Comparison of ENCODE assay signal across 8 cellular contexts in genomic region chr10:110502851-110503301, GRCh38. TPM values are rescaled to one million over a fixed set of nuclear protein-coding genes. Genes with fewer than 3 reads are reported as not detected.
DNase-seq lines count a peak whose midpoint lies in the region; ATAC-seq, FAIRE-seq and TF ChIP-seq lines count a peak whose summit lies in the region.

No MANE protein-coding gene starts in this region.

- H3F3A ChIP-seq in Loucy (ENCODE audit: low read depth) = 0 out of 2 replicates have a peak, but pooled peaks cover 3% of the 10 kb centered on the region

- DNase-seq in GM12892 (ENCODE audit: insufficient read length) (peak; percentile 43), head of caudate nucleus (peak in 24 of 42 donors; percentile 9 to 82 (median 52)), small intestine (peak; percentile 29), cortex of kidney (lab: John Stamatoyannopoulos, UW) (no peak), kidney glomerular epithelial cell (lab: John Stamatoyannopoulos, UW) (no peak)
- no peak for DNase-seq in activated T-cell treated with anti-CD3 and anti-CD28 coated beads, Interleukin-2, amount 50 U/mL, for 4 hours

- H3K79me2 ChIP-seq in Loucy (ENCODE audit: insufficient read depth, low read length) = peaks cover 3% of the 10 kb centered on the region; the same call in 1 of the 2 replicates

- H3K9ac ChIP-seq in Loucy (ENCODE audit: low read depth, low read length, poor library complexity, severe bottlenecking) = no peak overlapping the region

- WGBS in small intestine, 3 donors = 20 to 31% (median 25%) methylated on average over 3 of the region's 3 CpGs

- peak overlapping the region; percentile 99 for H3K4me3 Mint-ChIP-seq in activated T-cell treated with anti-CD3 and anti-CD28 coated beads, Interleukin-2, amount 50 U/mL, for 4 hours

- peak overlapping the region; percentile 78 for H3K4me2 ChIP-seq in Loucy (ENCODE audit: low read depth, low read length, poor library complexity, severe bottlenecking)

- no peak for TF ChIP-seq CTCF in Loucy (conservative IDR thresholded peaks at IDR 0.05; ENCODE audit: low read length)

- intact Hi-C loops in head of caudate nucleus (cut with DNase I) = no loop called here

- no peaks in the 10 kb centered on the region for H3K27me3 Mint-ChIP-seq in activated T-cell treated with anti-CD3 and anti-CD28 coated beads, Interleukin-2, amount 50 U/mL, for 4 hours (ENCODE audit: low read depth)

- H4K20me1 ChIP-seq in Loucy (ENCODE audit: insufficient read depth, low read length, poor library complexity, severe bottlenecking) = peaks cover 9% of the 10 kb centered on the region

- no peaks in the 10 kb centered on the region for H3K27me3 ChIP-seq in Loucy (ENCODE audit: insufficient read depth, low read length, poor library complexity, severe bottlenecking)
- no peaks in the 10 kb centered on the region for H3K27me3 ChIP-seq in small intestine (ENCODE audit: control insufficient read depth in 2 of 2, insufficient read depth in 2 of 2, low read length in 2 of 2)

- H3K4me1 ChIP-seq in Loucy (ENCODE audit: insufficient read depth, low read length, poor library complexity, severe bottlenecking) = peaks cover 39% of the 10 kb centered on the region
- peaks cover 14 to 21% of the 10 kb centered on the region in 2 donors for H3K4me1 ChIP-seq in small intestine (ENCODE audit: control insufficient read depth in 2 of 2, insufficient read depth in 1 of 2, low read depth in 1 of 2, low read length in 1 of 2)

- no peaks in the 10 kb centered on the region for H3K9me2 ChIP-seq in Loucy (replicated peaks; ENCODE audit: low read depth, low read length)

- FAIRE-seq in GM12892 (lab: Jason Lieb, UNC) = peak; percentile 93
- FAIRE-seq in small intestine (lab: Jason Lieb, UNC) = no peak

- no peaks in the 10 kb centered on the region; the same call in 1 of the 2 replicates for H3K36me3 ChIP-seq in Loucy (ENCODE audit: insufficient read depth, low read length)
- peaks cover 2 to 18% of the 10 kb centered on the region in 2 donors for H3K36me3 ChIP-seq in small intestine (ENCODE audit: control insufficient read depth in 2 of 2, insufficient read depth in 2 of 2, low read length in 2 of 2)

- H3K4me3 ChIP-seq in Loucy (ENCODE audit: low read length, poor library complexity, severe bottlenecking) = no peak overlapping the region
- H3K4me3 ChIP-seq in small intestine (ENCODE audit: low read depth in 1 of 2, low read length in 2 of 2) = no peak overlapping the region

- H3K27ac ChIP-seq in small intestine (ENCODE audit: low read depth in 1 of 2, low read length in 1 of 2) = peak overlapping the region; percentile 67 to 79

- H3K36me3 Mint-ChIP-seq in activated T-cell treated with anti-CD3 and anti-CD28 coated beads, Interleukin-2, amount 50 U/mL, for 4 hours (ENCODE audit: insufficient read depth) = peaks cover 72% of the 10 kb centered on the region

- no peak overlapping the region for H2AFZ ChIP-seq in Loucy (ENCODE audit: low read length)

- peaks cover 77% of the 10 kb centered on the region for H3K4me1 Mint-ChIP-seq in activated T-cell treated with anti-CD3 and anti-CD28 coated beads, Interleukin-2, amount 50 U/mL, for 4 hours (ENCODE audit: low read depth)

- H3K9me3 Mint-ChIP-seq in activated T-cell treated with anti-CD3 and anti-CD28 coated beads, Interleukin-2, amount 50 U/mL, for 4 hours = no peaks in the 10 kb centered on the region

- ATAC-seq in GM21576 (IDR thresholded peaks at IDR 0.05; ENCODE audit: unreplicated experiment) = peak; percentile 40
- ATAC-seq in activated T-cell treated with anti-CD3 and anti-CD28 coated beads, Interleukin-2, amount 50 U/mL, for 4 hours = peak in 1 of 2 donors; percentile 6

- peak; percentile 64 for TF ChIP-seq POLR2A in GM12892 (IDR thresholded peaks at IDR 0.05; ENCODE audit: low read depth, low read length)

- H3K9me3 ChIP-seq in Loucy (ENCODE audit: insufficient read depth, low read depth, low read length) (no peaks in the 10 kb centered on the region), small intestine (ENCODE audit: control insufficient read depth, low read depth) (no peaks in the 10 kb centered on the region)

RNA-seq across cellular contexts. Expression of gene DUSP5, which starts 5.2 kb away (rescaled TPM):
- 59.6 TPM for polyA plus RNA-seq in GM12892 (2012; ENCODE audit: missing spikeins)
- 10 to 100 TPM; 33.5 to 57.1 (median 56.5) TPM for total RNA-seq in activated T-cell treated with anti-CD3 and anti-CD28 coated beads, Interleukin-2, amount 50 U/mL, for 4 hours
- 10 to 100 TPM in 2 of 3 donors, 1 to 10 TPM in 1; 8.3 to 36.2 (median 11.8) TPM for polyA plus RNA-seq in small intestine

Comparison
In these comparisons a context has a peak if more than half of its experiments do, and no peak if none do; other contexts are left out.
1. DNase-seq: peak in GM12892 (single experiment), head of caudate nucleus (24 of 42) and small intestine (single experiment); none in activated T-cell treated with anti-CD3 and anti-CD28 coated beads, Interleukin-2, amount 50 U/mL, for 4 hours (single experiment), cortex of kidney (single experiment) and kidney glomerular epithelial cell (single experiment).